In genomic region chr7:97578225-97578624, GRCh38 we compare ENCODE assay signal across 8 cellular contexts.
"Had no signal": no experiment of that assay in that cellular context is flagged by ENCODE, and none has a peak within 500 bp of the region (broad histone marks: within the 10 kb centered on the region; RNA-seq: fewer than 3 reads in every experiment).

No MANE protein-coding gene starts in this region.

- H3K36me3 ChIP-seq: HAP-1 had no signal

- H3K9me3 ChIP-seq: HAP-1 had no signal

- H3K4me3 ChIP-seq: GM23248, GM23338, HAP-1 had no signal

- H3K4me1 ChIP-seq: HAP-1 had no signal

- H2AFZ ChIP-seq: GM23248, GM23338 had no signal

- H3K9ac ChIP-seq: GM23248 had no signal

- DNase-seq: GM23248, GOT3, H7, H9, HCEC 1CT, HFFc6 had no signal

- H3K4me2 ChIP-seq: GM23338 had no signal

- H3K27ac ChIP-seq: GM23248 had no signal
